Comparison of ENCODE assay signal across 27 cellular contexts in the genomic region with DNA sequence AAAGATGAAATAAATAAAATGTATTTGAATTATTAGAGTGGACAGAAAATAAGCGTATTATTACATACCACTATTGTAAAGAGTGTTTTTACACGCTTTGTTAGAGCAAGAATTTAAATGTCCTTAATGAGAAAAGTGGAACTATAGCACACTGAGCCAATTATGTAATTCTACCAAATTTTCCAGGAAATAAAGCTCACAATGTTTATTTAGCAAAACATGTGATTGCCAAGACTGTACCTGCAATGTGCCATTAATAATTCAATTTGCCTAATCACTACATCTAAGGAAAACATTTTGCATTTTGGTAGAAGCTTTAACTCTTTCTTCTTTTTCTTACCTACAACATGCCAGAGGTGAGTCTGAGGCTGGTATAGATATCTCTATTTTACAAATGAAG.
"Had no signal": no experiment of that assay in that cellular context is flagged by ENCODE, and none has a peak within 500 bp of the region (broad histone marks: within the 10 kb centered on the region; RNA-seq: fewer than 3 reads in every experiment).

No MANE protein-coding gene starts in this region.

- ATAC-seq: stimulated activated effector memory CD8-positive, alpha-beta T cell treated with anti-CD3 and anti-CD28 coated beads, Interleukin-12 subunit alpha, Interleukin-12 subunit beta, amount 100 ng/mL, for 72 hours; stimulated activated memory B cell treated with anti-CD40 and anti-IgM and Interleukin-4, amounts not matched to agents 10 μg/mL and 1 μg/mL and 100 μg/mL, for 72 hours; stimulated activated naive B cell treated with anti-CD40 and anti-IgM and Interleukin-4, amounts not matched to agents 10 μg/mL and 1 μg/mL and 100 μg/mL, for 72 hours; stimulated activated naive CD8-positive, alpha-beta T cell treated with anti-CD3 and anti-CD28 coated beads, Interleukin-15, amount 100 ng/mL, for 72 hours; stimulated activated naive CD8-positive, alpha-beta T cell treated with anti-CD3 and anti-CD28 coated beads, Interleukin-15, Interleukin-2, amounts not matched to agents 100 U/mL and 50 U/mL, for 24 hours; upper lobe of right lung had no signal

- H3K9me3 ChIP-seq: stomach, suprapubic skin, testis, thoracic aorta, thyroid gland, tibial artery, tibial nerve, transverse colon, upper lobe of left lung, upper lobe of right lung, uterus, vagina had no signal

- H3K4me3 ChIP-seq: stomach, suprapubic skin, testis, thoracic aorta, thyroid gland, tibial artery, tibial nerve, transverse colon, upper lobe of left lung, upper lobe of right lung, uterus, vagina had no signal

- DNase-seq: stimulated activated CD4-positive, alpha-beta T cell treated with anti-CD3 and anti-CD28 coated beads, Interleukin-2, amount 100 ng/mL, for 48 hours; stimulated activated CD4-positive, alpha-beta T cell treated with anti-CD3 and anti-CD28 coated beads, Interleukin-4, amount 100 ng/mL, for 1 hour; stimulated activated CD4-positive, alpha-beta T cell treated with anti-CD3 and anti-CD28 coated beads, Interleukin-4, amount 100 ng/mL, for 24 hours; stimulated activated CD4-positive, alpha-beta T cell treated with anti-CD3 and anti-CD28 coated beads, Interleukin-4, amount 100 ng/mL, for 4 hours; stimulated activated CD8-positive, alpha-beta memory T cell treated with anti-CD3 and anti-CD28 coated beads, Interleukin-4, amount 100 ng/mL, for 48 hours; stimulated activated naive B cell treated with anti-CD40 and anti-IgM and Interleukin-4, amounts not matched to agents 10 μg/mL and 1 μg/mL and 100 μg/mL, for 72 hours; stimulated activated naive CD4-positive, alpha-beta T cell; stimulated activated naive CD4-positive, alpha-beta T cell treated with Interleukin-2 at 50 U/mL for 16 hours; stimulated activated naive CD8-positive, alpha-beta T cell treated with anti-CD3 and anti-CD28 coated beads, Interleukin-15, amount 100 ng/mL, for 72 hours; stimulated activated naive CD8-positive, alpha-beta T cell treated with anti-CD3 and anti-CD28 coated beads, Interleukin-15, Interleukin-2, amounts not matched to agents 100 U/mL and 50 U/mL, for 24 hours; stomach; substantia nigra; testis; thyroid gland; tibial artery; transverse colon; trophoblast cell; upper lobe of left lung; upper lobe of right lung; uterus had no signal

- H3K36me3 ChIP-seq: stomach, suprapubic skin, thoracic aorta, thyroid gland, tibial artery, tibial nerve, transverse colon, upper lobe of left lung, upper lobe of right lung, uterus, vagina had no signal

- FAIRE-seq: urothelium cell line had no signal

- H3K27ac ChIP-seq: stomach, suprapubic skin, testis, thoracic aorta, thyroid gland, tibial artery, tibial nerve, transverse colon, upper lobe of left lung, upper lobe of right lung, uterus, vagina had no signal

- H3K4me1 ChIP-seq: stomach, suprapubic skin, testis, thyroid gland, tibial artery, transverse colon, upper lobe of left lung, upper lobe of right lung, uterus, vagina had no signal

- H3K27me3 ChIP-seq: testis, thyroid gland, tibial nerve, upper lobe of left lung, upper lobe of right lung, uterus, vagina had no signal
